29 cellular contexts compared by ENCODE assay signal in the genomic region with DNA sequence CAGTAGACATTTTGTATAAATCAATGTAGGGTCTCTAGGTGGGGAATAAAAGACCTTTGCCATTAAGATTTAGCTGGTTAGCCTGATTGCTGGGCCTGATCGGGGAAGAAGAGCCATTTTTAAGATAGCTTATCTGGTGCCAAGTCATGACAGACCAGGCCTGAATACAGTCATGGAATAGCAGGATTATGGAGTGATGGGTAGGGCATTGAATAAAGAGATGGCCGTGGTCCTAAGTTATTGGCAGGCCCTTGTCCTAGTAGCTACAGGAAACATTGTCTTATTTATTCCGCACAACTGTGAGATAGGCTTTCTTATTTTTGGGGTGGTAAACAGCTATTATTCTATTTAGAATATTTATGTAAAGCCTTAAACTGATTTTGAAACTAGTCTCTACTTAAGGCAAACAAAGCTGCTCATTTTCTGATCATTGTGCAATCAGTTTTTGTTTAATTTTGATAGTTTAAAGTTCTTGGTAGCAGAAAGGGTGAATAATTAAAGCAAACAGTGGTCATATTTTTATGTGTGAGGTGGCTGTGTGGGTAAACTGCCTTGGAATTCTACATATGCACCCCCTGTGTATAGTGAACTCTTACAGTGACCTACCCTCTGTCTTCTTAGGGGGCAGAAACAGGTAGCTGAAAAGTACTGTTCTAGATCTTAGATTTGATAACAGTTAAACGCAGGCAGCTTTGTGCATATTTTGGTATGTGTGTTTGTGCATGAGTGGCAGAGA. TPM values are rescaled to one million over a fixed set of nuclear protein-coding genes. Genes with fewer than 3 reads are reported as not detected.
DNase-seq lines count a peak whose midpoint lies in the region; ATAC-seq and TF ChIP-seq lines count a peak whose summit lies in the region.
"Had no signal": no experiment of that assay in that cellular context is flagged by ENCODE, and none has a peak within 500 bp of the region (broad histone marks: within the 10 kb centered on the region; RNA-seq: fewer than 3 reads in every experiment).

No MANE protein-coding gene starts in this region.

- H3K36me3 ChIP-seq in HEK293 (ENCODE audit: control insufficient read depth in 2 of 2, insufficient read depth in 1 of 2, low read length in 2 of 2) = no peaks in the 10 kb centered on the region
- no peaks in the 10 kb centered on the region for H3K36me3 ChIP-seq in adipocyte (ENCODE audit: control insufficient read depth, insufficient read depth, low read length, severe bottlenecking)
- H3K36me3 ChIP-seq: prostate gland, sigmoid colon, tibial artery had no signal

- no peak overlapping the region for H3K4me3 ChIP-seq in HEK293 (ENCODE audit: low read depth, low read length)
- H3K4me3 ChIP-seq in adipocyte (ENCODE audit: low read length) = no peak overlapping the region
- H3K4me3 ChIP-seq: coronary artery, prostate gland, sigmoid colon, tibial artery had no signal

- no peak for ATAC-seq in GM21515 (IDR thresholded peaks at IDR 0.05; ENCODE audit: unreplicated experiment)
- ATAC-seq in GM21737 (IDR thresholded peaks at IDR 0.05; ENCODE audit: unreplicated experiment) = no peak
- ATAC-seq: activated CD4-positive, alpha-beta T cell treated with anti-CD3 and anti-CD28 coated beads for 36 hours; activated CD8-positive, alpha-beta T cell treated with anti-CD3 and anti-CD28 coated beads for 36 hours; activated naive CD4-positive, alpha-beta T cell treated with anti-CD3 and anti-CD28 coated beads, Interleukin-2, amount 50 U/mL, for 72 hours; left ventricle myocardium superior; naive thymus-derived CD4-positive, alpha-beta T cell had no signal

- DNase-seq in adipocyte (ENCODE audit: low read depth) = peak; percentile 32
- peak; percentile 25 for DNase-seq in kidney tubule cell (ENCODE audit: low spot score)
- peak; percentile 26 for DNase-seq in renal cortical epithelial cell (ENCODE audit: low read depth)
- no peak for DNase-seq in GM19238 (ENCODE audit: insufficient read length, low spot score)
- no peak for DNase-seq in SHP77 treated with DMSO at 0.1 percent for 48 hours (lab: John Stamatoyannopoulos, UW)
- DNase-seq: activated CD4-positive, alpha-beta T cell treated with anti-CD3 and anti-CD28 coated beads for 36 hours; activated CD8-positive, alpha-beta memory T cell treated with anti-CD3 and anti-CD28 coated beads, Interleukin-2, amount 50 U/mL, for 48 hours; activated CD8-positive, alpha-beta T cell treated with anti-CD3 and anti-CD28 coated beads for 36 hours; aorta; caudate nucleus; effector CD8-positive, alpha-beta T cell; glutamatergic neuron; left ventricle myocardium superior; naive thymus-derived CD4-positive, alpha-beta T cell; NCI-H1417; NCI-H2029 treated with DMSO at 0.1 percent for 48 hours; NCI-H524 treated with DMSO at 0.1 percent for 48 hours; SIG-M5; sigmoid colon; stimulated activated CD4-positive, alpha-beta T cell treated with anti-CD3 and anti-CD28 coated beads, Interleukin-4, amount 100 ng/mL, for 24 hours; SW 1271; tibial artery had no signal

- no peaks in the 10 kb centered on the region for H3K27me3 ChIP-seq in adipocyte (replicated peaks; ENCODE audit: control insufficient read depth, insufficient read depth, low read length)
- H3K27me3 ChIP-seq: sigmoid colon, tibial artery had no signal

- POLR2A ChIA-PET in HEK293 (lab: Yijun Ruan, JAX) = no interaction called here

- H3K9ac ChIP-seq in adipocyte (ENCODE audit: low read length) = no peak overlapping the region

- H3K27ac ChIP-seq in HEK293 (ENCODE audit: extremely low read depth, low read depth, low read length) = no peak overlapping the region
- H3K27ac ChIP-seq: coronary artery, epithelial cell of prostate, prostate gland, sigmoid colon, tibial artery had no signal

- CTCF ChIA-PET in HEK293 (lab: Yijun Ruan, JAX) = interaction anchor here (0.6 to 1.9 kb wide), 7 partner anchors 8 to 818 kb away, joined by 3 to 13 read pairs (median 3); no protein-coding TSS in a partner anchor

- H3K4me1 ChIP-seq in HEK293 (ENCODE audit: control insufficient read depth, insufficient read depth, low read length) (peaks cover 14% of the 10 kb centered on the region), adipocyte (ENCODE audit: control insufficient read depth, insufficient read depth, low read length) (peaks cover 6% of the 10 kb centered on the region)
- H3K4me1 ChIP-seq: prostate gland, tibial artery had no signal

- H3K9me3 ChIP-seq in HEK293 (ENCODE audit: control insufficient read depth, insufficient read depth, low read depth, low read length) (no peaks in the 10 kb centered on the region), adipocyte (ENCODE audit: control insufficient read depth, low read length) (no peaks in the 10 kb centered on the region)
- H3K9me3 ChIP-seq: prostate gland, sigmoid colon, tibial artery had no signal

- no peak for TF ChIP-seq CTCF in HEK293 (tag by site-specific recombination; IDR thresholded peaks at IDR 0.05)

TF ChIP-seq in HEK293, 187 proteins besides CTCF, POLR2A, EP300 and RAD21:
- TF ChIP-seq GLIS1 (tag by site-specific recombination; IDR thresholded peaks at IDR 0.05) = 0 out of 2 replicates have a peak, but pooled peaks have one; percentile 15
- TF ChIP-seq, protein P1, sequence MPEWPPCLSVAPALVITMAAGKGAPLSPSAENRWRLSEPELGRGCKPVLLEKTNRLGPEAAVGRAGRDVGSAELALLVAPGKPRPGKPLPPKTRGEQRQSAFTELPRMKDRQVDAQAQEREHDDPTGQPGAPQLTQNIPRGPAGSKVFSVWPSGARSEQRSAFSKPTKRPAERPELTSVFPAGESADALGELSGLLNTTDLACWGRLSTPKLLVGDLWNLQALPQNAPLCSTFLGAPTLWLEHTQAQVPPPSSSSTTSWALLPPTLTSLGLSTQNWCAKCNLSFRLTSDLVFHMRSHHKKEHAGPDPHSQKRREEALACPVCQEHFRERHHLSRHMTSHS (tag by site-specific recombination; IDR thresholded peaks at IDR 0.05) = no peak

RNA-seq across cellular contexts. Expression of gene ZNF236, which starts 22.6 kb away (rescaled TPM):
- 6.1 and 14.5 TPM in 2 replicates for total RNA-seq in renal cortical epithelial cell

Comparison
In these comparisons a context has a peak if more than half of its experiments do, and no peak if none do; other contexts are left out.
1. DNase-seq: peak in adipocyte (single experiment), kidney tubule cell (single experiment) and renal cortical epithelial cell (single experiment); none in GM19238 (single experiment) and SHP77 treated with DMSO at 0.1 percent for 48 hours (single experiment).